11 cellular contexts compared by ENCODE assay signal in the genomic region with DNA sequence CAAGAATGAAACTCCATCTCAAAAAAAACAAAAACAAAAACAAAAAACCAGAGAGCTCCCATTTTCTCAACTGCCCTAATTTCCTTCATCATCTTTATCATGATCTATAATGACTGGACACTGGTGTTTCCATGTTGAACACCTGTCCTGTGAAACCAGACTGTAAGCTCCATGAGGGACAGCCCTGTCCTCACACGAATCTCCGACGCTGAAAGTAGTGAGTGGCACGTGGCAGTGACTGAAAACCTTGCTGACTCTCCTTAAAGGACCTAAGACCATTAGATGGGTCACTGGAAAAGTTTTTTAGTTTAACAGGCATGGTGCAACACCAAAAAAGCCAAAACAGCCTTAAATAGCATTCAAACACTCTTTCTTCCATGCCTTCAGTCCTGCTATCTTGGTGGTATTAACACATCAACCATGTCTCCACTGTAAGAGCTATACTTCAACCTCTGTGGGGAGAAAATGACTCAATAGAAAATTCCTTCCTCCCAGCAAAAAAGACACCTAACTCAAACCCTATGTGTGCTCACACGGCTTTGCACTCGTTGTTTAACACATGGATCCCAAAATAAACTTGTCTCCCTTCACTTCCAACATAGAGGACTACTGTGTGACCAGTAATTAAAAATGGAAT. TPM values are rescaled to one million over a fixed set of nuclear protein-coding genes. Genes with fewer than 3 reads are reported as not detected.
DNase-seq lines count a peak whose midpoint lies in the region; ATAC-seq, FAIRE-seq and TF ChIP-seq lines count a peak whose summit lies in the region.
"Had no signal": no experiment of that assay in that cellular context is flagged by ENCODE, and none has a peak within 500 bp of the region (broad histone marks: within the 10 kb centered on the region; RNA-seq: fewer than 3 reads in every experiment).

No MANE protein-coding gene starts in this region.

- peaks cover 6% of the 10 kb centered on the region for H4K20me1 ChIP-seq in OCI-LY3 (ENCODE audit: insufficient read depth, low read length)

- peak; percentile 43 for ATAC-seq in omental fat pad (ENCODE audit: low FRiP score)

- peaks cover 48% of the 10 kb centered on the region for H3K36me3 Mint-ChIP-seq in endodermal cell (ENCODE audit: low read depth)

- H3K27me3 Mint-ChIP-seq in endodermal cell (ENCODE audit: insufficient read depth), result no peaks in the 10 kb centered on the region

- peak overlapping the region; percentile 47 for H3K4me3 ChIP-seq in OCI-LY3 (ENCODE audit: low read length)
- no peak overlapping the region for H3K4me3 ChIP-seq in endodermal cell (ENCODE audit: low read length)
- no peak overlapping the region for H3K4me3 ChIP-seq in adrenal gland

- no peaks in the 10 kb centered on the region for H3K9me3 ChIP-seq in OCI-LY3 (ENCODE audit: insufficient read depth, low read length)
- no peaks in the 10 kb centered on the region for H3K9me3 ChIP-seq in endodermal cell (ENCODE audit: control insufficient read depth, low read length)
- H3K9me3 ChIP-seq in adrenal gland (replicated peaks in 1 of 3), result no peaks in the 10 kb centered on the region
- H3K9me3 ChIP-seq: vagina had no signal

- H3K4me1 ChIP-seq in OCI-LY3 (ENCODE audit: low read length) (peaks cover 27% of the 10 kb centered on the region), endodermal cell (ENCODE audit: control insufficient read depth, insufficient read depth, low read length) (peaks cover 34% of the 10 kb centered on the region), adrenal gland (replicated peaks in 1 of 2) (peaks cover 24 to 54% of the 10 kb centered on the region in 2 donors)

- peaks cover 52% of the 10 kb centered on the region for H3K4me1 Mint-ChIP-seq in endodermal cell
- H3K4me1 Mint-ChIP-seq: IgD-negative memory B cell had no signal

- H3K27ac ChIP-seq in OCI-LY3 (ENCODE audit: low read length) (no peak overlapping the region), endodermal cell (ENCODE audit: low read depth, low read length) (no peak overlapping the region), adrenal gland (peak overlapping the region in 2 of 5 donors; percentile 13 to 17)

- TF ChIP-seq POLR2A in adrenal gland (IDR thresholded peaks at IDR 0.05), result no peak

- H2AFZ ChIP-seq in OCI-LY3 (ENCODE audit: low read depth, low read length), result no peak overlapping the region

- H3K36me3 ChIP-seq in OCI-LY3 (replicated peaks; ENCODE audit: low read depth, low read length) (no peaks in the 10 kb centered on the region), endodermal cell (ENCODE audit: control insufficient read depth, insufficient read depth, low read length) (peaks cover 60% of the 10 kb centered on the region), adrenal gland (replicated peaks in 1 of 2) (peaks cover 0 to 14% of the 10 kb centered on the region in 2 donors)

- 96 to 97% methylated on average over 4 to 6 of the region's 6 CpGs for WGBS in endodermal cell (ENCODE audit: insufficient coverage in 1 of 2, insufficient read length in 1 of 2), 2 experiments
- WGBS in adrenal gland, 4 donors, result 72 to 82% (median 77%) methylated on average over 6 of the region's 6 CpGs

- no peak overlapping the region for H3K4me3 Mint-ChIP-seq in endodermal cell
- H3K4me3 Mint-ChIP-seq: IgD-negative memory B cell had no signal

- TF ChIP-seq CTCF in OCI-LY3 (IDR thresholded peaks at IDR 0.05; ENCODE audit: low read depth, low read length) (no peak), endodermal cell (conservative IDR thresholded peaks at IDR 0.05) (no peak), omental fat pad (IDR thresholded peaks at IDR 0.05) (no peak), D721Med (IDR thresholded peaks at IDR 0.05; ENCODE audit: insufficient read depth, missing control alignments) (no peak), adrenal gland (IDR thresholded peaks at IDR 0.05) (no peak)

- no peak for FAIRE-seq in D721Med (lab: Jason Lieb, UNC)

- H3K27me3 ChIP-seq in OCI-LY3 (ENCODE audit: low read depth, low read length) (no peaks in the 10 kb centered on the region), endodermal cell (ENCODE audit: control insufficient read depth, insufficient read depth, low read length, poor library complexity, severe bottlenecking) (no peaks in the 10 kb centered on the region), adrenal gland (no peaks in the 10 kb centered on the region)
- H3K27me3 ChIP-seq: vagina had no signal

- peak overlapping the region; percentile 69 for H3K4me2 ChIP-seq in OCI-LY3 (ENCODE audit: low read length)

- H3K79me2 ChIP-seq in OCI-LY3 (ENCODE audit: low read length), result no peaks in the 10 kb centered on the region

- DNase-seq in GM03348 (ENCODE audit: low spot score), result peak; percentile 88
- DNase-seq in endodermal cell, result no peak
- no peak for DNase-seq in omental fat pad (ENCODE audit: low spot score)
- no peak for DNase-seq in NCI-H1417 treated with DMSO at 0.1 percent for 48 hours (lab: John Stamatoyannopoulos, UW)
- DNase-seq in D721Med (ENCODE audit: insufficient read length, low spot score), result no peak
- no peak for DNase-seq in adrenal gland
- DNase-seq: DND-41, NCI-H2029 treated with DMSO at 0.1 percent for 48 hours had no signal

- H3K27ac Mint-ChIP-seq in endodermal cell, result peak overlapping the region; percentile 33
- H3K27ac Mint-ChIP-seq: IgD-negative memory B cell had no signal

- intact Hi-C loops in adrenal gland (cut with DNase I), result loop anchor here (10.0 kb wide), 2 partner anchors 258 to 318 kb away; no protein-coding TSS in a partner anchor

- H3K9ac ChIP-seq in OCI-LY3 (ENCODE audit: low read length) (no peak overlapping the region), endodermal cell (ENCODE audit: extremely low read depth, low read length, poor library complexity, severe bottlenecking) (no peak overlapping the region)

- no peaks in the 10 kb centered on the region for H3K9me3 Mint-ChIP-seq in endodermal cell

RNA-seq across cellular contexts. Expression of a gene that starts 8.3 kb away (rescaled TPM):
- total RNA-seq in endodermal cell (10 to 100 TPM; 40.1 to 53.2 TPM), omental fat pad (10 to 100 TPM in 3 of 4 donors, 1 to 10 TPM in 1; 8.3 to 20.2 (median 11.2) TPM), adrenal gland (10 to 100 TPM; 15.8 to 47.3 (median 30.7) TPM)
- polyA plus RNA-seq in endodermal cell (2013, experiment 1 of 2), result 74.8 TPM
- polyA plus RNA-seq in endodermal cell (2013, experiment 2 of 2), result 73.2 TPM
- polyA plus RNA-seq in adrenal gland, result 10 to 100 TPM in 1 of 3 donors, 1 to 10 TPM in 2; 4.4 to 12.7 (median 8.3) TPM
